1 cellular context compared by ENCODE assay signal in the genomic region with DNA sequence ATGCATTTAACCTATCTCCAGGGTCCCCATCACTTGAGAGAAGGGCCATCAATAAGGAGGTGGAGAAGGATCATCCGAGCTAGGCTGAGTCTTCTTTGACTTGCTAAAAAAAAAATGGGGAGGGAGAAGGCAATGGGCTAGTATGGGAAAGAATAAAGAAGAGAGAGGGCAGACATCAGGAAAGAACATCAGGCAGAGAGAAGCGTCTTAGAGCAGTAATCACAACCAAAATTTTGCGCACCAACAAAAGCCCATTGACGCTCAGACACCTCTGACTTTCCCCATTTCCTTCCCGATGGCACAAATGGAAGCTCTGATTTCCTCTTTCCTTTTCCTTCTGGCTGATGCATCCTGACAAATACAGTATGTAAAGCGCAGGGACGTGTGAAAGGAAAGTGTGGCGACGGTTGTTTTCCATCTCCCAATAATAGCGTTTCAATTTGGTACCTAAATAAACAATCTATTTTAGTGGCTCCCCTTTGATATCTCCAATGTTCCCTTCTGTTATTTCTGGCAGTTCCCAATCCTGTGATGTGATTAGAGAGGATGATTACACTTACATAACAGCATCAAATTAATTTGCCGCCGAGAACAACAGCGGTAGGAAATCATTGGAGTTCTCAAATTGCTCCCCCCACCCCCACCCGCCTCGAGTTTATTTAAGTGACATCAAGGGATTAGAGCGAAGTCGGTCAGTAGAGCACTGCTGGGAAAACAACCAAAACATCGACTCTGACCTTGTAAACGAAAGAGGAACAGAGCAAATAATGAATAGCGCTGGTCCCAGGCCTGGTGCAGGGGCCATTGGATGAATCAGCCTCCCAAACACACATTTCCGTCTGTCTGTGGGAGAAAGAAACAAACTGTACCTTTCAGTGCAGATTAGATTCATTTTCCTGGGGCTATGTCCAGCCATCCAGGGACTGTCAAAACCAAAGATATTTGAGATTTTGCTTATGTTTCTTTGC.
TF ChIP-seq lines count a peak whose summit lies in the region.

No MANE protein-coding gene starts in this region.

TF ChIP-seq in HepG2, 621 proteins besides CTCF, POLR2A, EP300 and RAD21 (continued from another document and continues in another):
- TF ChIP-seq, protein P1, sequence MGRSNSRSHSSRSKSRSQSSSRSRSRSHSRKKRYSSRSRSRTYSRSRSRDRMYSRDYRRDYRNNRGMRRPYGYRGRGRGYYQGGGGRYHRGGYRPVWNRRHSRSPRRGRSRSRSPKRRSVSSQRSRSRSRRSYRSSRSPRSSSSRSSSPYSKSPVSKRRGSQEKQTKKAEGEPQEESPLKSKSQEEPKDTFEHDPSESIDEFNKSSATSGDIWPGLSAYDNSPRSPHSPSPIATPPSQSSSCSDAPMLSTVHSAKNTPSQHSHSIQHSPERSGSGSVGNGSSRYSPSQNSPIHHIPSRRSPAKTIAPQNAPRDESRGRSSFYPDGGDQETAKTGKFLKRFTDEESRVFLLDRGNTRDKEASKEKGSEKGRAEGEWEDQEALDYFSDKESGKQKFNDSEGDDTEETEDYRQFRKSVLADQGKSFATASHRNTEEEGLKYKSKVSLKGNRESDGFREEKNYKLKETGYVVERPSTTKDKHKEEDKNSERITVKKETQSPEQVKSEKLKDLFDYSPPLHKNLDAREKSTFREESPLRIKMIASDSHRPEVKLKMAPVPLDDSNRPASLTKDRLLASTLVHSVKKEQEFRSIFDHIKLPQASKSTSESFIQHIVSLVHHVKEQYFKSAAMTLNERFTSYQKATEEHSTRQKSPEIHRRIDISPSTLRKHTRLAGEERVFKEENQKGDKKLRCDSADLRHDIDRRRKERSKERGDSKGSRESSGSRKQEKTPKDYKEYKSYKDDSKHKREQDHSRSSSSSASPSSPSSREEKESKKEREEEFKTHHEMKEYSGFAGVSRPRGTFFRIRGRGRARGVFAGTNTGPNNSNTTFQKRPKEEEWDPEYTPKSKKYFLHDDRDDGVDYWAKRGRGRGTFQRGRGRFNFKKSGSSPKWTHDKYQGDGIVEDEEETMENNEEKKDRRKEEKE (IDR thresholded peaks at IDR 0.05) = no peak
- no peak for TF ChIP-seq JUNB (CRISPR knock-in tag; IDR thresholded peaks at IDR 0.05; ENCODE audit: borderline replicate concordance)
- no peak for TF ChIP-seq RBM39 (IDR thresholded peaks at IDR 0.05; ENCODE audit: low read depth, low read length, poor library complexity, severe bottlenecking)
- TF ChIP-seq TP53 (CRISPR knock-in tag; conservative IDR thresholded peaks at IDR 0.05) = no peak
- TF ChIP-seq ZMYM3 (CRISPR knock-in tag; IDR thresholded peaks at IDR 0.05) = no peak
- peak; percentile 83 for TF ChIP-seq ERF (CRISPR knock-in tag; IDR thresholded peaks at IDR 0.05)
- TF ChIP-seq ZNF703 (CRISPR knock-in tag; IDR thresholded peaks at IDR 0.05; ENCODE audit: borderline replicate concordance) = no peak
- TF ChIP-seq CHD2 (IDR thresholded peaks at IDR 0.05; ENCODE audit: low read depth, low read length) = no peak
- no peak for TF ChIP-seq MED8 (CRISPR knock-in tag; IDR thresholded peaks at IDR 0.05; ENCODE audit: insufficient replicate concordance)
- no peak for TF ChIP-seq HOXA7 (CRISPR knock-in tag; IDR thresholded peaks at IDR 0.05)
- TF ChIP-seq, protein P2, sequence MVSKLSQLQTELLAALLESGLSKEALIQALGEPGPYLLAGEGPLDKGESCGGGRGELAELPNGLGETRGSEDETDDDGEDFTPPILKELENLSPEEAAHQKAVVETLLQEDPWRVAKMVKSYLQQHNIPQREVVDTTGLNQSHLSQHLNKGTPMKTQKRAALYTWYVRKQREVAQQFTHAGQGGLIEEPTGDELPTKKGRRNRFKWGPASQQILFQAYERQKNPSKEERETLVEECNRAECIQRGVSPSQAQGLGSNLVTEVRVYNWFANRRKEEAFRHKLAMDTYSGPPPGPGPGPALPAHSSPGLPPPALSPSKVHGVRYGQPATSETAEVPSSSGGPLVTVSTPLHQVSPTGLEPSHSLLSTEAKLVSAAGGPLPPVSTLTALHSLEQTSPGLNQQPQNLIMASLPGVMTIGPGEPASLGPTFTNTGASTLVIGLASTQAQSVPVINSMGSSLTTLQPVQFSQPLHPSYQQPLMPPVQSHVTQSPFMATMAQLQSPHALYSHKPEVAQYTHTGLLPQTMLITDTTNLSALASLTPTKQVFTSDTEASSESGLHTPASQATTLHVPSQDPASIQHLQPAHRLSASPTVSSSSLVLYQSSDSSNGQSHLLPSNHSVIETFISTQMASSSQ (IDR thresholded peaks at IDR 0.05; ENCODE audit: low read depth) = peak; percentile 57; the same call in 1 of the 2 replicates
- TF ChIP-seq, protein P2 (CRISPR knock-in tag; IDR thresholded peaks at IDR 0.05; ENCODE audit: borderline replicate concordance) = peak; percentile 64; the same call in 1 of the 2 replicates
- no peak for TF ChIP-seq IRX3 (CRISPR knock-in tag; IDR thresholded peaks at IDR 0.05; ENCODE audit: borderline replicate concordance, low read depth)
- no peak for TF ChIP-seq RNF2 (conservative IDR thresholded peaks at IDR 0.05; ENCODE audit: low read depth)
- TF ChIP-seq, protein P3, sequence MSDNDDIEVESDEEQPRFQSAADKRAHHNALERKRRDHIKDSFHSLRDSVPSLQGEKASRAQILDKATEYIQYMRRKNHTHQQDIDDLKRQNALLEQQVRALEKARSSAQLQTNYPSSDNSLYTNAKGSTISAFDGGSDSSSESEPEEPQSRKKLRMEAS (IDR thresholded peaks at IDR 0.05) = no peak
- TF ChIP-seq ARID2 (CRISPR knock-in tag; IDR thresholded peaks at IDR 0.05; ENCODE audit: borderline replicate concordance) = no peak
- TF ChIP-seq CHCHD3 (CRISPR knock-in tag; IDR thresholded peaks at IDR 0.05) = no peak
- TF ChIP-seq, protein P4, sequence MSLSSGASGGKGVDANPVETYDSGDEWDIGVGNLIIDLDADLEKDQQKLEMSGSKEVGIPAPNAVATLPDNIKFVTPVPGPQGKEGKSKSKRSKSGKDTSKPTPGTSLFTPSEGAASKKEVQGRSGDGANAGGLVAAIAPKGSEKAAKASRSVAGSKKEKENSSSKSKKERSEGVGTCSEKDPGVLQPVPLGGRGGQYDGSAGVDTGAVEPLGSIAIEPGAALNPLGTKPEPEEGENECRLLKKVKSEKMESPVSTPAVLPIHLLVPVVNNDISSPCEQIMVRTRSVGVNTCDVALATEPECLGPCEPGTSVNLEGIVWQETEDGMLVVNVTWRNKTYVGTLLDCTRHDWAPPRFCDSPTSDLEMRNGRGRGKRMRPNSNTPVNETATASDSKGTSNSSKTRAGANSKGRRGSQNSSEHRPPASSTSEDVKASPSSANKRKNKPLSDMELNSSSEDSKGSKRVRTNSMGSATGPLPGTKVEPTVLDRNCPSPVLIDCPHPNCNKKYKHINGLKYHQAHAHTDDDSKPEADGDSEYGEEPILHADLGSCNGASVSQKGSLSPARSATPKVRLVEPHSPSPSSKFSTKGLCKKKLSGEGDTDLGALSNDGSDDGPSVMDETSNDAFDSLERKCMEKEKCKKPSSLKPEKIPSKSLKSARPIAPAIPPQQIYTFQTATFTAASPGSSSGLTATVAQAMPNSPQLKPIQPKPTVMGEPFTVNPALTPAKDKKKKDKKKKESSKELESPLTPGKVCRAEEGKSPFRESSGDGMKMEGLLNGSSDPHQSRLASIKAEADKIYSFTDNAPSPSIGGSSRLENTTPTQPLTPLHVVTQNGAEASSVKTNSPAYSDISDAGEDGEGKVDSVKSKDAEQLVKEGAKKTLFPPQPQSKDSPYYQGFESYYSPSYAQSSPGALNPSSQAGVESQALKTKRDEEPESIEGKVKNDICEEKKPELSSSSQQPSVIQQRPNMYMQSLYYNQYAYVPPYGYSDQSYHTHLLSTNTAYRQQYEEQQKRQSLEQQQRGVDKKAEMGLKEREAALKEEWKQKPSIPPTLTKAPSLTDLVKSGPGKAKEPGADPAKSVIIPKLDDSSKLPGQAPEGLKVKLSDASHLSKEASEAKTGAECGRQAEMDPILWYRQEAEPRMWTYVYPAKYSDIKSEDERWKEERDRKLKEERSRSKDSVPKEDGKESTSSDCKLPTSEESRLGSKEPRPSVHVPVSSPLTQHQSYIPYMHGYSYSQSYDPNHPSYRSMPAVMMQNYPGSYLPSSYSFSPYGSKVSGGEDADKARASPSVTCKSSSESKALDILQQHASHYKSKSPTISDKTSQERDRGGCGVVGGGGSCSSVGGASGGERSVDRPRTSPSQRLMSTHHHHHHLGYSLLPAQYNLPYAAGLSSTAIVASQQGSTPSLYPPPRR (CRISPR knock-in tag; IDR thresholded peaks at IDR 0.05; ENCODE audit: borderline replicate concordance) = peak; percentile 88; the same call in 1 of the 2 replicates
- TF ChIP-seq, protein P5, sequence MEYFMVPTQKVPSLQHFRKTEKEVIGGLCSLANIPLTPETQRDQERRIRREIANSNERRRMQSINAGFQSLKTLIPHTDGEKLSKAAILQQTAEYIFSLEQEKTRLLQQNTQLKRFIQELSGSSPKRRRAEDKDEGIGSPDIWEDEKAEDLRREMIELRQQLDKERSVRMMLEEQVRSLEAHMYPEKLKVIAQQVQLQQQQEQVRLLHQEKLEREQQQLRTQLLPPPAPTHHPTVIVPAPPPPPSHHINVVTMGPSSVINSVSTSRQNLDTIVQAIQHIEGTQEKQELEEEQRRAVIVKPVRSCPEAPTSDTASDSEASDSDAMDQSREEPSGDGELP (IDR thresholded peaks at IDR 0.05; ENCODE audit: borderline replicate concordance, low read depth) = no peak
- TF ChIP-seq ZNF431 (CRISPR knock-in tag; IDR thresholded peaks at IDR 0.05; ENCODE audit: borderline replicate concordance, low read depth) = 0 out of 2 replicates have a peak, but pooled peaks have one; percentile 63
- peak; percentile 98 for TF ChIP-seq PITX1 (CRISPR knock-in tag; IDR thresholded peaks at IDR 0.05)
- TF ChIP-seq SP140L (CRISPR knock-in tag; IDR thresholded peaks at IDR 0.05; ENCODE audit: borderline replicate concordance) = no peak
- no peak for TF ChIP-seq TSC22D2 (CRISPR knock-in tag; IDR thresholded peaks at IDR 0.05; ENCODE audit: borderline replicate concordance)
- TF ChIP-seq ZNF441 (CRISPR knock-in tag; IDR thresholded peaks at IDR 0.05; ENCODE audit: borderline replicate concordance) = no peak
- peak; percentile 77; the same call in 1 of the 2 replicates for TF ChIP-seq TBX2 (CRISPR knock-in tag; IDR thresholded peaks at IDR 0.05; ENCODE audit: borderline replicate concordance)
- no peak for TF ChIP-seq ZSCAN30 (CRISPR knock-in tag; IDR thresholded peaks at IDR 0.05)
- no peak for TF ChIP-seq SRF (IDR thresholded peaks at IDR 0.05; ENCODE audit: low read depth, low read length)
- peak; percentile 75 for TF ChIP-seq ZNF331 (CRISPR knock-in tag; IDR thresholded peaks at IDR 0.05)
- no peak for TF ChIP-seq KLF16 (CRISPR knock-in tag; IDR thresholded peaks at IDR 0.05)
- TF ChIP-seq KLF11 (CRISPR knock-in tag; IDR thresholded peaks at IDR 0.05) = no peak
- TF ChIP-seq SCMH1 (CRISPR knock-in tag; IDR thresholded peaks at IDR 0.05; ENCODE audit: borderline replicate concordance) = no peak
- TF ChIP-seq SAP130 (CRISPR knock-in tag; IDR thresholded peaks at IDR 0.05; ENCODE audit: low read depth) = peak; percentile 73
- TF ChIP-seq, protein P6, sequence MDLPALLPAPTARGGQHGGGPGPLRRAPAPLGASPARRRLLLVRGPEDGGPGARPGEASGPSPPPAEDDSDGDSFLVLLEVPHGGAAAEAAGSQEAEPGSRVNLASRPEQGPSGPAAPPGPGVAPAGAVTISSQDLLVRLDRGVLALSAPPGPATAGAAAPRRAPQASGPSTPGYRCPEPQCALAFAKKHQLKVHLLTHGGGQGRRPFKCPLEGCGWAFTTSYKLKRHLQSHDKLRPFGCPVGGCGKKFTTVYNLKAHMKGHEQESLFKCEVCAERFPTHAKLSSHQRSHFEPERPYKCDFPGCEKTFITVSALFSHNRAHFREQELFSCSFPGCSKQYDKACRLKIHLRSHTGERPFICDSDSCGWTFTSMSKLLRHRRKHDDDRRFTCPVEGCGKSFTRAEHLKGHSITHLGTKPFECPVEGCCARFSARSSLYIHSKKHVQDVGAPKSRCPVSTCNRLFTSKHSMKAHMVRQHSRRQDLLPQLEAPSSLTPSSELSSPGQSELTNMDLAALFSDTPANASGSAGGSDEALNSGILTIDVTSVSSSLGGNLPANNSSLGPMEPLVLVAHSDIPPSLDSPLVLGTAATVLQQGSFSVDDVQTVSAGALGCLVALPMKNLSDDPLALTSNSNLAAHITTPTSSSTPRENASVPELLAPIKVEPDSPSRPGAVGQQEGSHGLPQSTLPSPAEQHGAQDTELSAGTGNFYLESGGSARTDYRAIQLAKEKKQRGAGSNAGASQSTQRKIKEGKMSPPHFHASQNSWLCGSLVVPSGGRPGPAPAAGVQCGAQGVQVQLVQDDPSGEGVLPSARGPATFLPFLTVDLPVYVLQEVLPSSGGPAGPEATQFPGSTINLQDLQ (CRISPR knock-in tag; IDR thresholded peaks at IDR 0.05) = no peak
- peak; percentile 53; the same call in 1 of the 2 replicates for TF ChIP-seq ZNF747 (CRISPR knock-in tag; IDR thresholded peaks at IDR 0.05; ENCODE audit: borderline replicate concordance)
- no peak for TF ChIP-seq ZNF543 (CRISPR knock-in tag; IDR thresholded peaks at IDR 0.05)
- no peak for TF ChIP-seq MATR3 (CRISPR knock-in tag; IDR thresholded peaks at IDR 0.05)
- TF ChIP-seq, protein P7, sequence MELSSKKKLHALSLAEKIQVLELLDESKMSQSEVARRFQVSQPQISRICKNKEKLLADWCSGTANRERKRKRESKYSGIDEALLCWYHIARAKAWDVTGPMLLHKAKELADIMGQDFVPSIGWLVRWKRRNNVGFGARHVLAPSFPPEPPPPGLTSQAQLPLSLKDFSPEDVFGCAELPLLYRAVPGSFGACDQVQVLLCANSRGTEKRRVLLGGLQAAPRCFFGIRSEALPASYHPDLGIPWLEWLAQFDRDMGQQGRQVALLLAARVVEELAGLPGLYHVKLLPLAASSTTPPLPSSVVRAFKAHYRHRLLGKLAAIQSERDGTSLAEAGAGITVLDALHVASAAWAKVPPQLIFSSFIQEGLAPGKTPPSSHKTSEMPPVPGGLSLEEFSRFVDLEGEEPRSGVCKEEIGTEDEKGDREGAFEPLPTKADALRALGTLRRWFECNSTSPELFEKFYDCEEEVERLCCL (CRISPR knock-in tag; IDR thresholded peaks at IDR 0.05; ENCODE audit: borderline replicate concordance) = no peak
- no peak for TF ChIP-seq MLLT10 (CRISPR knock-in tag; IDR thresholded peaks at IDR 0.05)
- TF ChIP-seq, protein P8, sequence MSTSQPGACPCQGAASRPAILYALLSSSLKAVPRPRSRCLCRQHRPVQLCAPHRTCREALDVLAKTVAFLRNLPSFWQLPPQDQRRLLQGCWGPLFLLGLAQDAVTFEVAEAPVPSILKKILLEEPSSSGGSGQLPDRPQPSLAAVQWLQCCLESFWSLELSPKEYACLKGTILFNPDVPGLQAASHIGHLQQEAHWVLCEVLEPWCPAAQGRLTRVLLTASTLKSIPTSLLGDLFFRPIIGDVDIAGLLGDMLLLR (CRISPR knock-in tag; IDR thresholded peaks at IDR 0.05) = no peak
- peak; percentile 38; the same call in 1 of the 2 replicates for TF ChIP-seq RXRA (CRISPR knock-in tag; IDR thresholded peaks at IDR 0.05)
- no peak for TF ChIP-seq ZNF768 (CRISPR knock-in tag; IDR thresholded peaks at IDR 0.05)
